In genomic region chr7:54069843-54070242, GRCh38 we compare ENCODE assay signal across 9 cellular contexts.
"Had no signal": no experiment of that assay in that cellular context is flagged by ENCODE, and none has a peak within 500 bp of the region (broad histone marks: within the 10 kb centered on the region; RNA-seq: fewer than 3 reads in every experiment).

No MANE protein-coding gene starts in this region.

- H3K9me3 ChIP-seq: HAP-1 had no signal

- H2AFZ ChIP-seq: GM23248, GM23338 had no signal

- H3K4me2 ChIP-seq: GM23338 had no signal

- H3K27ac ChIP-seq: GM23248 had no signal

- H3K9ac ChIP-seq: GM23248 had no signal

- H3K4me3 ChIP-seq: GM23248, GM23338, HAP-1 had no signal

- H3K36me3 ChIP-seq: HAP-1 had no signal

- ATAC-seq: GM23338, HCT116 had no signal

- DNase-seq: GM23248, GOT3, H7, H9, HCEC 1CT, HFFc6 had no signal

- H3K4me1 ChIP-seq: HAP-1 had no signal
